In genomic region chr1:226702957-226703831, GRCh38 we compare ENCODE assay signal across 8 cellular contexts. TPM values are rescaled to one million over a fixed set of nuclear protein-coding genes. Genes with fewer than 3 reads are reported as not detected.
DNase-seq lines count a peak whose midpoint lies in the region; ATAC-seq, FAIRE-seq and TF ChIP-seq lines count a peak whose summit lies in the region.

No MANE protein-coding gene starts in this region.

- FAIRE-seq in A549 (lab: Jason Lieb, UNC): no peak

- H3K27ac ChIP-seq in A549: peak overlapping the region; percentile 89 to 99

- 8% methylated on average over 18 of the region's 62 CpGs for WGBS in A549 (ENCODE audit: missing lambda C conversion rate)

- TF ChIP-seq RAD21 in A549 (conservative IDR thresholded peaks at IDR 0.05 in 1 of 2, IDR thresholded peaks at IDR 0.05 in 1 of 2): 0 out of 5 replicates have a peak, but pooled peaks of 1 of the 2 experiments have one; percentile 11

- H3K27me3 Mint-ChIP-seq in activated CD4-positive, alpha-beta memory T cell treated with anti-CD3 and anti-CD28 coated beads, Interleukin-2, amount 10 ng/mL, durations not matched to agents 7 days and 5 days: no peaks in the 10 kb centered on the region

- peak overlapping the region; percentile 87 for H3K27ac Mint-ChIP-seq in activated CD4-positive, alpha-beta memory T cell treated with anti-CD3 and anti-CD28 coated beads, Interleukin-2, amount 10 ng/mL, durations not matched to agents 7 days and 5 days

- peak overlapping the region; percentile 79 for H3K4me3 Mint-ChIP-seq in activated CD4-positive, alpha-beta memory T cell treated with anti-CD3 and anti-CD28 coated beads, Interleukin-2, amount 10 ng/mL, durations not matched to agents 7 days and 5 days

- H3K9me3 ChIP-seq in A549: no peaks in the 10 kb centered on the region

- 0 out of 3 replicates have a peak, but pooled peaks cover 4% of the 10 kb centered on the region for H3K4me1 ChIP-seq in A549

- peaks cover 39% of the 10 kb centered on the region for H3K36me3 Mint-ChIP-seq in activated CD4-positive, alpha-beta memory T cell treated with anti-CD3 and anti-CD28 coated beads, Interleukin-2, amount 10 ng/mL, durations not matched to agents 7 days and 5 days (ENCODE audit: low read depth)

- POLR2A ChIA-PET in A549 (lab: Yijun Ruan, JAX): interaction anchor here (0.6 to 1.1 kb wide), 3 partner anchors 22 to 236 kb away, joined by 3 to 6 read pairs (median 3); no protein-coding TSS in a partner anchor
- POLR2A ChIA-PET in activated CD4-positive, alpha-beta memory T cell treated with anti-CD3 and anti-CD28 coated beads, Interleukin-2, amount 10 ng/mL, durations not matched to agents 7 days and 5 days (lab: Charles Lee): interaction anchor here (0.7 to 4.3 kb wide), 14 partner anchors 8 to 77 kb away, joined by 3 to 27 read pairs (median 6); no protein-coding TSS in a partner anchor

- peak; percentile 89 for TF ChIP-seq POLR2A in A549 (IDR thresholded peaks at IDR 0.05; ENCODE audit: low read length)

- TF ChIP-seq EP300 in A549 (IDR thresholded peaks at IDR 0.05): no peak

- TF ChIP-seq CTCF in A549 (IDR thresholded peaks at IDR 0.05): no peak

- ATAC-seq in A549 (peak; percentile 90 to 91), GM18517 (IDR thresholded peaks at IDR 0.05; ENCODE audit: unreplicated experiment) (peak; percentile 72), HG03045 (IDR thresholded peaks at IDR 0.05; ENCODE audit: unreplicated experiment) (peak; percentile 89)

- CTCF ChIA-PET in A549 (lab: Yijun Ruan, JAX): interaction anchor here (1.3 kb wide), 1 partner anchor 69 kb away, joined by 4 read pairs; no protein-coding TSS in a partner anchor
- CTCF ChIA-PET in activated CD4-positive, alpha-beta memory T cell treated with anti-CD3 and anti-CD28 coated beads, Interleukin-2, amount 10 ng/mL, durations not matched to agents 7 days and 5 days (lab: Charles Lee): interaction anchor here (0.7 to 1.9 kb wide), 12 partner anchors 8 to 518 kb away, joined by 3 to 10 read pairs (median 4); partner anchors contain the start of gene ITPKB

- H3K4me2 ChIP-seq in A549: peak overlapping the region; percentile 78

- DNase-seq in A549 (ENCODE audit: low read depth in 1 of 2, low spot score in 1 of 2) (peak; percentile 60 to 80), NCI-H460 (ENCODE audit: extremely low read depth, low read depth) (peak; percentile 49), medulla oblongata (ENCODE audit: extremely low spot score) (peak; percentile 81)
- DNase-seq in activated CD4-positive, alpha-beta memory T cell treated with anti-CD3 and anti-CD28 coated beads, Interleukin-2, amount 10 ng/mL, durations not matched to agents 7 days and 5 days: peak; percentile 79
- DNase-seq in effector CD4-positive, alpha-beta T cell: peak; percentile 80
- peak in 2 of 3 donors; percentile 60 to 74 for DNase-seq in stimulated activated CD4-positive, alpha-beta T cell treated with anti-CD3 and anti-CD28 coated beads, TNF-alpha, amount 100 ng/mL, for 48 hours (ENCODE audit: low read depth in 3 of 3)

- no peaks in the 10 kb centered on the region for H3K9me3 Mint-ChIP-seq in activated CD4-positive, alpha-beta memory T cell treated with anti-CD3 and anti-CD28 coated beads, Interleukin-2, amount 10 ng/mL, durations not matched to agents 7 days and 5 days

- H3K4me3 ChIP-seq in A549: peak overlapping the region; percentile 68

- peaks cover 48% of the 10 kb centered on the region for H3K4me1 Mint-ChIP-seq in activated CD4-positive, alpha-beta memory T cell treated with anti-CD3 and anti-CD28 coated beads, Interleukin-2, amount 10 ng/mL, durations not matched to agents 7 days and 5 days

TF ChIP-seq in A549, 52 proteins besides CTCF, POLR2A, EP300 and RAD21:
- TF ChIP-seq FOSB (CRISPR knock-in tag; IDR thresholded peaks at IDR 0.05) (no peak), RCOR1 (IDR thresholded peaks at IDR 0.05; ENCODE audit: low read depth, low read length) (no peak), EHF (CRISPR knock-in tag; IDR thresholded peaks at IDR 0.05) (0 out of 2 replicates have a peak, but pooled peaks have one; percentile 76), PHF8 (IDR thresholded peaks at IDR 0.05; ENCODE audit: borderline replicate concordance, low read depth) (peak; percentile 85; the same call in 1 of the 2 replicates), ATOH8 (CRISPR knock-in tag; IDR thresholded peaks at IDR 0.05; ENCODE audit: low read depth) (peak; percentile 83; the same call in 1 of the 2 replicates), HOXB13 (CRISPR knock-in tag; IDR thresholded peaks at IDR 0.05; ENCODE audit: low read depth) (peak; percentile 89), USF2 (IDR thresholded peaks at IDR 0.05) (peak; percentile 86), TP53 (CRISPR knock-in tag; IDR thresholded peaks at IDR 0.05) (peak; percentile 56; the same call in 1 of the 2 replicates), SREBF2 (IDR thresholded peaks at IDR 0.05) (no peak), E2F6 (IDR thresholded peaks at IDR 0.05; ENCODE audit: borderline replicate concordance, low read depth) (peak; percentile 79), ELK1 (IDR thresholded peaks at IDR 0.05; ENCODE audit: low read depth, low read length) (no peak), JUN (IDR thresholded peaks at IDR 0.05) (peak in 1 of 2 experiments; percentile 90; a peak in 4 of 5 replicates), FOSL2 (IDR thresholded peaks at IDR 0.05) (no peak), FOSL2 (CRISPR knock-in tag; IDR thresholded peaks at IDR 0.05) (peak; percentile 38), HOXB5 (CRISPR knock-in tag; IDR thresholded peaks at IDR 0.05) (peak; percentile 92), SMC3 (IDR thresholded peaks at IDR 0.05) (peak; percentile 33; the same call in 2 of the 3 replicates), ZSCAN20 (CRISPR knock-in tag; IDR thresholded peaks at IDR 0.05) (0 out of 2 replicates have a peak, but pooled peaks have one; percentile 56), ZNF302 (CRISPR knock-in tag; IDR thresholded peaks at IDR 0.05) (no peak), FOXS1 (CRISPR knock-in tag; IDR thresholded peaks at IDR 0.05) (peak; percentile 79; the same call in 1 of the 2 replicates), MYC (IDR thresholded peaks at IDR 0.05; ENCODE audit: borderline replicate concordance, low read length) (no peak), BCL3 (IDR thresholded peaks at IDR 0.05) (peak; percentile 86; the same call in 2 of the 3 replicates), HEYL (CRISPR knock-in tag; IDR thresholded peaks at IDR 0.05) (0 out of 2 replicates have a peak, but pooled peaks have one; percentile 32), MAX (IDR thresholded peaks at IDR 0.05) (peak; percentile 91)

RNA-seq across cellular contexts. Expression of gene ITPKB, which starts 35.9 kb away (rescaled TPM):
- polyA plus RNA-seq in A549 (2011; rRNA removed) (1.7 and 2.1 TPM in 2 replicates), A549 (2017; fragmentation: RNase III; extraction: RNeasy Plus Mini Kit Qiagen cat#74134 plus additional on column Dnase treatment) (1.8 to 2.8 TPM (median 2.6 TPM) in 3 replicates)
- 0.74 and 1.1 TPM in 2 replicates for polyA plus RNA-seq in A549 (2012; cell fraction: cytosol; rRNA removed)
- polyA plus RNA-seq in A549 (2012; cell fraction: nucleus; rRNA removed): 1.7 and 1.9 TPM in 2 replicates
- 4.9 and 5.6 TPM in 2 replicates for polyA minus RNA-seq in A549 (2011; rRNA and poly(A)+ RNA removed)
- total RNA-seq in NCI-H460 (2014; rRNA removed; shearing (Covaris generic)): 1.4 TPM in 2 replicates
- 1.3 and 1.6 TPM in 2 replicates for polyA plus RNA-seq in NCI-H460 (2014; cell fraction: nucleus; rRNA removed)
- total RNA-seq in activated CD4-positive, alpha-beta memory T cell treated with anti-CD3 and anti-CD28 coated beads, Interleukin-2, amount 10 ng/mL, durations not matched to agents 7 days and 5 days: 10 to 100 TPM; 43.6 to 44.4 TPM

Comparison
In these comparisons a context has a peak if more than half of its experiments do, and no peak if none do; other contexts are left out.
1. Peak in every context shown above with its lines: DNase-seq, ATAC-seq, H3K4me3 ChIP-seq and H3K27ac ChIP-seq.
2. RNA of gene ITPKB, which starts 35.9 kb away (total RNA-seq): 43.6 to 44.4 TPM in activated CD4-positive, alpha-beta memory T cell treated with anti-CD3 and anti-CD28 coated beads, Interleukin-2, amount 10 ng/mL, durations not matched to agents 7 days and 5 days; 1.4 TPM in NCI-H460; every median in the first group is over 10 times any median in the second.